In the genomic region with DNA sequence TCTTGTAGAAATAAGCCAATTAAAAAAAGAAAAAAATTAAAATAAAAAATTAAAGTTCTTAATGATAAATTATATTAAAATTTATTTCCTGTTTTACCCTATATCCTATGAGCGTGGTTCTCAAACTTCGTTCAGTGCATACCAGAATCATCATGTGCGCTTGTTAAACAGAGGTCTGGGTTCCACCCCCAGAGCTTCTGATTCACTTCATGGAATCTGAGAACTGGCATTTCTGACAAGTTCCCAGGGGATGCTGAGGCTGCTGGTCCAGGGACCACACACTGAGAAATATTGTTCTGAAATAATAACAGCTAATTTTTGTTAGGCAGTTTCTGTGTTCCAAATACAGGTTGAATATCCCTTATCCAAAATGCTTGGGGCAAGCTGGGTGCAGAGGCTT, we compare ENCODE assay signal across 1 cellular context.
TF ChIP-seq lines count a peak whose summit lies in the region.

No MANE protein-coding gene starts in this region.

TF ChIP-seq in IMR-90, 13 proteins besides CTCF, POLR2A, EP300 and RAD21 (continued from another document):
- TF ChIP-seq, protein P1, sequence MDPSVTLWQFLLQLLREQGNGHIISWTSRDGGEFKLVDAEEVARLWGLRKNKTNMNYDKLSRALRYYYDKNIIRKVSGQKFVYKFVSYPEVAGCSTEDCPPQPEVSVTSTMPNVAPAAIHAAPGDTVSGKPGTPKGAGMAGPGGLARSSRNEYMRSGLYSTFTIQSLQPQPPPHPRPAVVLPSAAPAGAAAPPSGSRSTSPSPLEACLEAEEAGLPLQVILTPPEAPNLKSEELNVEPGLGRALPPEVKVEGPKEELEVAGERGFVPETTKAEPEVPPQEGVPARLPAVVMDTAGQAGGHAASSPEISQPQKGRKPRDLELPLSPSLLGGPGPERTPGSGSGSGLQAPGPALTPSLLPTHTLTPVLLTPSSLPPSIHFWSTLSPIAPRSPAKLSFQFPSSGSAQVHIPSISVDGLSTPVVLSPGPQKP (IDR thresholded peaks at IDR 0.05; ENCODE audit: borderline replicate concordance, low read depth, low read length) = no peak
- TF ChIP-seq RFX5 (IDR thresholded peaks at IDR 0.05; ENCODE audit: low read depth, low read length) (no peak), FOS (IDR thresholded peaks at IDR 0.05; ENCODE audit: low read depth, low read length) (no peak), MAFK (IDR thresholded peaks at IDR 0.05; ENCODE audit: low read depth, low read length) (no peak), NFE2L2 (IDR thresholded peaks at IDR 0.05; ENCODE audit: low read depth, low read length) (no peak), CHD1 (IDR thresholded peaks at IDR 0.05; ENCODE audit: low read depth, low read length) (no peak)
- TF ChIP-seq, protein P2, sequence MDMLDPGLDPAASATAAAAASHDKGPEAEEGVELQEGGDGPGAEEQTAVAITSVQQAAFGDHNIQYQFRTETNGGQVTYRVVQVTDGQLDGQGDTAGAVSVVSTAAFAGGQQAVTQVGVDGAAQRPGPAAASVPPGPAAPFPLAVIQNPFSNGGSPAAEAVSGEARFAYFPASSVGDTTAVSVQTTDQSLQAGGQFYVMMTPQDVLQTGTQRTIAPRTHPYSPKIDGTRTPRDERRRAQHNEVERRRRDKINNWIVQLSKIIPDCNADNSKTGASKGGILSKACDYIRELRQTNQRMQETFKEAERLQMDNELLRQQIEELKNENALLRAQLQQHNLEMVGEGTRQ (IDR thresholded peaks at IDR 0.05; ENCODE audit: low read depth, low read length) = no peak
